2 cellular contexts compared by ENCODE assay signal in the genomic region with DNA sequence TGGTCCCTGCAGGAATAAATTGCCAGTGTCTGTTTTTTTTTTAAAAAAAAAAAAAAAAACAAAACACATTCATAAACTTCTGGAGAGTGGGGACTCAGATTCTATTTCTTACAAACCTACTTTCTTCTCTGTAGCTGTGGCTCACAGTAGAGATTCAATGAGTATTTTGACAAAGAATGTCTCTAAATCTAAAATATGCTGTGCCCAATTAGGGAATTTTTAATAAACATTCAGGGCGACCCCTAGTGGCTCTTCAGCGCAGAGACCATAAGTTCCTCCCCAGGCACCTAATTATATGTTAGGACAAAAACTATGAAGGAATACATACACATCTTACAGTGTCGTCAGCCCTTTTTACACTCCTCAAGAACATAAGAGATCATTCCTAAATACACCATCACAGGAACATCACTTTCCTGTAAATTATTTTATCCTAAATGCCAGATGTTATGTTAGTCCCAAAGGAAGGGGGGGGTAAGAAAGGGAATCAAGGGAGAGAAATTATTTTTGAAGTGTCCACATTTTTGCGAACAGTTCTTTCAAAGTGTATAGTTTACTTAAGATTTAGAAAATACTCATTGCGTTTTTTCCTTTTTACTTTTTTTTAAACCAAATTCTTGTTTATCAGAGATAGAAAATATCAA.
TF ChIP-seq lines count a peak whose summit lies in the region.

No MANE protein-coding gene starts in this region.

TF ChIP-seq in HCT116, 20 proteins besides CTCF, POLR2A, EP300 and RAD21:
- TF ChIP-seq JUND (IDR thresholded peaks at IDR 0.05): no peak
- TF ChIP-seq, protein P1, sequence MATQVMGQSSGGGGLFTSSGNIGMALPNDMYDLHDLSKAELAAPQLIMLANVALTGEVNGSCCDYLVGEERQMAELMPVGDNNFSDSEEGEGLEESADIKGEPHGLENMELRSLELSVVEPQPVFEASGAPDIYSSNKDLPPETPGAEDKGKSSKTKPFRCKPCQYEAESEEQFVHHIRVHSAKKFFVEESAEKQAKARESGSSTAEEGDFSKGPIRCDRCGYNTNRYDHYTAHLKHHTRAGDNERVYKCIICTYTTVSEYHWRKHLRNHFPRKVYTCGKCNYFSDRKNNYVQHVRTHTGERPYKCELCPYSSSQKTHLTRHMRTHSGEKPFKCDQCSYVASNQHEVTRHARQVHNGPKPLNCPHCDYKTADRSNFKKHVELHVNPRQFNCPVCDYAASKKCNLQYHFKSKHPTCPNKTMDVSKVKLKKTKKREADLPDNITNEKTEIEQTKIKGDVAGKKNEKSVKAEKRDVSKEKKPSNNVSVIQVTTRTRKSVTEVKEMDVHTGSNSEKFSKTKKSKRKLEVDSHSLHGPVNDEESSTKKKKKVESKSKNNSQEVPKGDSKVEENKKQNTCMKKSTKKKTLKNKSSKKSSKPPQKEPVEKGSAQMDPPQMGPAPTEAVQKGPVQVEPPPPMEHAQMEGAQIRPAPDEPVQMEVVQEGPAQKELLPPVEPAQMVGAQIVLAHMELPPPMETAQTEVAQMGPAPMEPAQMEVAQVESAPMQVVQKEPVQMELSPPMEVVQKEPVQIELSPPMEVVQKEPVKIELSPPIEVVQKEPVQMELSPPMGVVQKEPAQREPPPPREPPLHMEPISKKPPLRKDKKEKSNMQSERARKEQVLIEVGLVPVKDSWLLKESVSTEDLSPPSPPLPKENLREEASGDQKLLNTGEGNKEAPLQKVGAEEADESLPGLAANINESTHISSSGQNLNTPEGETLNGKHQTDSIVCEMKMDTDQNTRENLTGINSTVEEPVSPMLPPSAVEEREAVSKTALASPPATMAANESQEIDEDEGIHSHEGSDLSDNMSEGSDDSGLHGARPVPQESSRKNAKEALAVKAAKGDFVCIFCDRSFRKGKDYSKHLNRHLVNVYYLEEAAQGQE (IDR thresholded peaks at IDR 0.05; ENCODE audit: low read depth): no peak
- TF ChIP-seq, protein P2, sequence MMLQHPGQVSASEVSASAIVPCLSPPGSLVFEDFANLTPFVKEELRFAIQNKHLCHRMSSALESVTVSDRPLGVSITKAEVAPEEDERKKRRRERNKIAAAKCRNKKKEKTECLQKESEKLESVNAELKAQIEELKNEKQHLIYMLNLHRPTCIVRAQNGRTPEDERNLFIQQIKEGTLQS (IDR thresholded peaks at IDR 0.05): no peak

TF ChIP-seq in K562, 482 proteins besides CTCF, POLR2A, EP300 and RAD21:
- TF ChIP-seq SIN3B (IDR thresholded peaks at IDR 0.05; ENCODE audit: low read depth) (no peak), SMC3 (conservative IDR thresholded peaks at IDR 0.05; ENCODE audit: insufficient read depth, low read depth, low read length) (peak; percentile 32; the same call in 1 of the 2 replicates), CHCHD3 (CRISPR knock-in tag; IDR thresholded peaks at IDR 0.05) (no peak), RNF2 (IDR thresholded peaks at IDR 0.05) (no peak)
